Comparison of ENCODE assay signal across 16 cellular contexts in the genomic region with DNA sequence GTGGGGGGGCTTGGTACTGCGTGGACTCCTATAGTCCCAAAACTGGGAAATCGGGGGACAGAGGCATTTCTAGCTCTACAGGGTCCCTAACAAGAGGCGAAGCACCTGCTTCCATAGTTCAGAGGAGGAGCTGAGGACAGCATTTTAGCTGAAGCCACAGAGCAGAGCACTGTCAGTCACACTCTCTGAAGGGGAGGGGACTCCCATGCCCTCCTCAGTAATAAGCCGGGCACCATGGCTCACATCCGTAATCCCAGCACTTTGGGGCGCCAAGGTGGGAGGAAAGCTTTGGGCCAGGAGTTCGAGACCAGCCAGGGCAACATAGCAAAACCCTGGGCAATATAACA. TPM values are rescaled to one million over a fixed set of nuclear protein-coding genes. Genes with fewer than 3 reads are reported as not detected.
A peak's percentile ranks its signal among the peaks of the same experiment; 100 is the strongest.
DNase-seq lines count a peak whose midpoint lies in the region; ATAC-seq and TF ChIP-seq lines count a peak whose summit lies in the region.
"Had no signal": no experiment of that assay in that cellular context is flagged by ENCODE, and none has a peak within 500 bp of the region (broad histone marks: within the 10 kb centered on the region; RNA-seq: fewer than 3 reads in every experiment).

No MANE protein-coding gene starts in this region.

- H3K4me3 Mint-ChIP-seq in natural killer cell (no peak overlapping the region), glutamatergic neuron (ENCODE audit: unreplicated experiment) (peak overlapping the region; percentile 61), osteocyte (ENCODE audit: unreplicated experiment) (no peak overlapping the region)
- no peak overlapping the region for H3K4me3 Mint-ChIP-seq in natural killer cell treated with Interleukin-12 subunit alpha and Interleukin-12 subunit beta and Interleukin-15 and Interleukin-18, amount 100 ng/mL, for 72 hours
- H3K4me3 Mint-ChIP-seq: T-helper 2 cell treated with Interferon-gamma antibody and Interleukin-4, amounts not matched to agents 5 μg/mL and 100 μg/mL, for 36 hours had no signal

- intact Hi-C loops in natural killer cell (cut with micrococcal nuclease): no loop called here

- H3K27ac Mint-ChIP-seq in natural killer cell: no peak overlapping the region
- no peak overlapping the region for H3K27ac Mint-ChIP-seq in natural killer cell treated with Interleukin-12 subunit alpha and Interleukin-12 subunit beta and Interleukin-15 and Interleukin-18, amount 100 ng/mL, for 72 hours
- H3K27ac Mint-ChIP-seq in glutamatergic neuron (ENCODE audit: unreplicated experiment): peak overlapping the region; percentile 33
- no peak overlapping the region for H3K27ac Mint-ChIP-seq in osteocyte (ENCODE audit: unreplicated experiment)
- H3K27ac Mint-ChIP-seq: T-helper 2 cell treated with Interferon-gamma antibody and Interleukin-4, amounts not matched to agents 5 μg/mL and 100 μg/mL, for 36 hours had no signal

- peaks cover 26 to 49% of the 10 kb centered on the region in 2 donors for H3K27me3 Mint-ChIP-seq in natural killer cell (ENCODE audit: low read depth in 2 of 2)
- H3K27me3 Mint-ChIP-seq in natural killer cell treated with Interleukin-12 subunit alpha and Interleukin-12 subunit beta and Interleukin-15 and Interleukin-18, amount 100 ng/mL, for 72 hours: peaks cover 16 to 22% of the 10 kb centered on the region in 2 donors
- H3K27me3 Mint-ChIP-seq in glutamatergic neuron (ENCODE audit: unreplicated experiment): peaks cover 12% of the 10 kb centered on the region
- peaks cover 29% of the 10 kb centered on the region for H3K27me3 Mint-ChIP-seq in osteocyte (ENCODE audit: unreplicated experiment)

- TF ChIP-seq CTCF in natural killer cell (IDR thresholded peaks at IDR 0.05) (no peak), glutamatergic neuron (IDR thresholded peaks at IDR 0.05; ENCODE audit: partially characterized antibody, unreplicated experiment) (no peak), osteocyte (IDR thresholded peaks at IDR 0.05) (no peak)

- H3K36me3 Mint-ChIP-seq in natural killer cell (no peaks in the 10 kb centered on the region), glutamatergic neuron (ENCODE audit: unreplicated experiment) (no peaks in the 10 kb centered on the region), osteocyte (ENCODE audit: unreplicated experiment) (no peaks in the 10 kb centered on the region)
- no peaks in the 10 kb centered on the region for H3K36me3 Mint-ChIP-seq in natural killer cell treated with Interleukin-12 subunit alpha and Interleukin-12 subunit beta and Interleukin-15 and Interleukin-18, amount 100 ng/mL, for 72 hours

- H3K4me1 Mint-ChIP-seq in natural killer cell (peaks cover 0 to 9% of the 10 kb centered on the region in 2 donors), glutamatergic neuron (ENCODE audit: low read depth, unreplicated experiment) (no peaks in the 10 kb centered on the region), osteocyte (ENCODE audit: unreplicated experiment) (peaks cover 15% of the 10 kb centered on the region)
- H3K4me1 Mint-ChIP-seq in natural killer cell treated with Interleukin-12 subunit alpha and Interleukin-12 subunit beta and Interleukin-15 and Interleukin-18, amount 100 ng/mL, for 72 hours (ENCODE audit: low read depth in 2 of 2): peaks cover 0 to 7% of the 10 kb centered on the region in 2 donors

- ATAC-seq in natural killer cell: peak in 2 of 3 donors; percentile 21 to 24
- ATAC-seq in natural killer cell treated with Interleukin-12 subunit alpha and Interleukin-12 subunit beta and Interleukin-15 and Interleukin-18, amount 100 ng/mL, for 72 hours: no peak
- no peak for ATAC-seq in HG03342 (IDR thresholded peaks at IDR 0.05; ENCODE audit: unreplicated experiment)
- ATAC-seq in HG02588 (IDR thresholded peaks at IDR 0.05; ENCODE audit: unreplicated experiment): no peak

- no peaks in the 10 kb centered on the region for H3K9me3 Mint-ChIP-seq in natural killer cell
- H3K9me3 Mint-ChIP-seq in natural killer cell treated with Interleukin-12 subunit alpha and Interleukin-12 subunit beta and Interleukin-15 and Interleukin-18, amount 100 ng/mL, for 72 hours: no peaks in the 10 kb centered on the region
- H3K9me3 Mint-ChIP-seq in glutamatergic neuron (ENCODE audit: unreplicated experiment): peaks cover 3% of the 10 kb centered on the region
- H3K9me3 Mint-ChIP-seq in osteocyte (ENCODE audit: unreplicated experiment): no peaks in the 10 kb centered on the region
- H3K9me3 Mint-ChIP-seq: T-helper 2 cell treated with Interferon-gamma antibody and Interleukin-4, amounts not matched to agents 5 μg/mL and 100 μg/mL, for 36 hours had no signal

- DNase-seq in natural killer cell: no peak
- DNase-seq in natural killer cell treated with Interleukin-12 subunit alpha and Interleukin-12 subunit beta and Interleukin-15 and Interleukin-18, amount 100 ng/mL, for 72 hours (ENCODE audit: low spot score): no peak
- peak; percentile 78 for DNase-seq in NCI-H82 treated with DMSO at 0.1 percent for 48 hours (lab: John Stamatoyannopoulos, UW; ENCODE audit: unreplicated experiment)
- no peak for DNase-seq in glutamatergic neuron
- DNase-seq in nucleus accumbens (lab: John Stamatoyannopoulos, UW): no peak
- no peak for DNase-seq in osteocyte (ENCODE audit: extremely low spot score, unreplicated experiment)
- DNase-seq: activated CD4-positive, CD25-positive, alpha-beta regulatory T cell treated with anti-CD3 and anti-CD28 coated beads, Interleukin-2, amount 50 U/mL, for 72 hours; GDM1; heart right ventricle; MM.1S; ovary; sigmoid colon; stimulated activated CD4-positive, alpha-beta T cell treated with anti-CD3 and anti-CD28 coated beads, Interleukin-1b, Interleukin-23, amount 100 ng/mL, for 48 hours had no signal

RNA-seq across cellular contexts. Expression of a gene that starts 3.8 kb away (rescaled TPM):
- total RNA-seq in natural killer cell (under 1 TPM in 2 of 3 donors, not detected in 1; 0.64 to 0.65 TPM), glutamatergic neuron (ENCODE audit: unreplicated experiment) (1.7 TPM), osteocyte (0.71 and 0.99 TPM in 2 replicates)
- total RNA-seq in natural killer cell treated with Interleukin-12 subunit alpha and Interleukin-12 subunit beta and Interleukin-15 and Interleukin-18, amount 100 ng/mL, for 72 hours: not detected

RNA-seq across cellular contexts. Expression of a gene that starts 25.0 kb away (rescaled TPM):
- total RNA-seq in natural killer cell (10 to 100 TPM; 29.1 to 35.5 (median 31.3) TPM), glutamatergic neuron (ENCODE audit: unreplicated experiment) (31.0 TPM), osteocyte (35.2 and 41.4 TPM in 2 replicates)
- 10 to 100 TPM; 35.0 to 62.7 TPM for total RNA-seq in natural killer cell treated with Interleukin-12 subunit alpha and Interleukin-12 subunit beta and Interleukin-15 and Interleukin-18, amount 100 ng/mL, for 72 hours

Comparison
In these comparisons a context has a peak if more than half of its experiments do, and no peak if none do; other contexts are left out.
1. ATAC-seq: peak in natural killer cell (2 of 3); none in natural killer cell treated with Interleukin-12 subunit alpha and Interleukin-12 subunit beta and Interleukin-15 and Interleukin-18, amount 100 ng/mL, for 72 hours (0 of 2), HG03342 (single experiment) and HG02588 (single experiment).